1 cellular context compared by ENCODE assay signal in genomic region chr6:164693934-164694333, GRCh38.
TF ChIP-seq lines count a peak whose summit lies in the region.

No MANE protein-coding gene starts in this region.

TF ChIP-seq in GM23338, 12 proteins besides CTCF, POLR2A, EP300 and RAD21 (continued from another document):
- TF ChIP-seq, protein P1, sequence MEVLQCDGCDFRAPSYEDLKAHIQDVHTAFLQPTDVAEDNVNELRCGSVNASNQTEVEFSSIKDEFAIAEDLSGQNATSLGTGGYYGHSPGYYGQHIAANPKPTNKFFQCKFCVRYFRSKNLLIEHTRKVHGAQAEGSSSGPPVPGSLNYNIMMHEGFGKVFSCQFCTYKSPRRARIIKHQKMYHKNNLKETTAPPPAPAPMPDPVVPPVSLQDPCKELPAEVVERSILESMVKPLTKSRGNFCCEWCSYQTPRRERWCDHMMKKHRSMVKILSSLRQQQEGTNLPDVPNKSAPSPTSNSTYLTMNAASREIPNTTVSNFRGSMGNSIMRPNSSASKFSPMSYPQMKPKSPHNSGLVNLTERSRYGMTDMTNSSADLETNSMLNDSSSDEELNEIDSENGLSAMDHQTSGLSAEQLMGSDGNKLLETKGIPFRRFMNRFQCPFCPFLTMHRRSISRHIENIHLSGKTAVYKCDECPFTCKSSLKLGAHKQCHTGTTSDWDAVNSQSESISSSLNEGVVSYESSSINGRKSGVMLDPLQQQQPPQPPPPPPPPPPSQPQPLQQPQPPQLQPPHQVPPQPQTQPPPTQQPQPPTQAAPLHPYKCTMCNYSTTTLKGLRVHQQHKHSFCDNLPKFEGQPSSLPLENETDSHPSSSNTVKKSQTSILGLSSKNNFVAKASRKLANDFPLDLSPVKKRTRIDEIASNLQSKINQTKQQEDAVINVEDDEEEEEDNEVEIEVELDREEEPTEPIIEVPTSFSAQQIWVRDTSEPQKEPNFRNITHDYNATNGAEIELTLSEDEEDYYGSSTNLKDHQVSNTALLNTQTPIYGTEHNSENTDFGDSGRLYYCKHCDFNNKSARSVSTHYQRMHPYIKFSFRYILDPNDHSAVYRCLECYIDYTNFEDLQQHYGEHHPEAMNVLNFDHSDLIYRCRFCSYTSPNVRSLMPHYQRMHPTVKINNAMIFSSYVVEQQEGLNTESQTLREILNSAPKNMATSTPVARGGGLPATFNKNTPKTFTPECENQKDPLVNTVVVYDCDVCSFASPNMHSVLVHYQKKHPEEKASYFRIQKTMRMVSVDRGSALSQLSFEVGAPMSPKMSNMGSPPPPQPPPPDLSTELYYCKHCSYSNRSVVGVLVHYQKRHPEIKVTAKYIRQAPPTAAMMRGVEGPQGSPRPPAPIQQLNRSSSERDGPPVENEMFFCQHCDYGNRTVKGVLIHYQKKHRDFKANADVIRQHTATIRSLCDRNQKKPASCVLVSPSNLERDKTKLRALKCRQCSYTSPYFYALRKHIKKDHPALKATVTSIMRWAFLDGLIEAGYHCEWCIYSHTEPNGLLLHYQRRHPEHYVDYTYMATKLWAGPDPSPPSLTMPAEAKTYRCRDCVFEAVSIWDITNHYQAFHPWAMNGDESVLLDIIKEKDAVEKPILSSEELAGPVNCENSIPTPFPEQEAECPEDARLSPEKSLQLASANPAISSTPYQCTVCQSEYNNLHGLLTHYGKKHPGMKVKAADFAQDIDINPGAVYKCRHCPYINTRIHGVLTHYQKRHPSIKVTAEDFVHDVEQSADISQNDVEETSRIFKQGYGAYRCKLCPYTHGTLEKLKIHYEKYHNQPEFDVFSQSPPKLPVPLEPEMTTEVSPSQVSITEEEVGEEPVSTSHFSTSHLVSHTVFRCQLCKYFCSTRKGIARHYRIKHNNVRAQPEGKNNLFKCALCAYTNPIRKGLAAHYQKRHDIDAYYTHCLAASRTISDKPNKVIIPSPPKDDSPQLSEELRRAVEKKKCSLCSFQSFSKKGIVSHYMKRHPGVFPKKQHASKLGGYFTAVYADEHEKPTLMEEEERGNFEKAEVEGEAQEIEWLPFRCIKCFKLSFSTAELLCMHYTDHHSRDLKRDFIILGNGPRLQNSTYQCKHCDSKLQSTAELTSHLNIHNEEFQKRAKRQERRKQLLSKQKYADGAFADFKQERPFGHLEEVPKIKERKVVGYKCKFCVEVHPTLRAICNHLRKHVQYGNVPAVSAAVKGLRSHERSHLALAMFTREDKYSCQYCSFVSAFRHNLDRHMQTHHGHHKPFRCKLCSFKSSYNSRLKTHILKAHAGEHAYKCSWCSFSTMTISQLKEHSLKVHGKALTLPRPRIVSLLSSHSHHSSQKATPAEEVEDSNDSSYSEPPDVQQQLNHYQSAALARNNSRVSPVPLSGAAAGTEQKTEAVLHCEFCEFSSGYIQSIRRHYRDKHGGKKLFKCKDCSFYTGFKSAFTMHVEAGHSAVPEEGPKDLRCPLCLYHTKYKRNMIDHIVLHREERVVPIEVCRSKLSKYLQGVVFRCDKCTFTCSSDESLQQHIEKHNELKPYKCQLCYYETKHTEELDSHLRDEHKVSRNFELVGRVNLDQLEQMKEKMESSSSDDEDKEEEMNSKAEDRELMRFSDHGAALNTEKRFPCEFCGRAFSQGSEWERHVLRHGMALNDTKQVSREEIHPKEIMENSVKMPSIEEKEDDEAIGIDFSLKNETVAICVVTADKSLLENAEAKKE (CRISPR knock-in tag; IDR thresholded peaks at IDR 0.05) = no peak
